Comparison of ENCODE assay signal across 9 cellular contexts in genomic region chr11:83284501-83285051, GRCh38. TPM values are rescaled to one million over a fixed set of nuclear protein-coding genes. Genes with fewer than 3 reads are reported as not detected.
DNase-seq lines count a peak whose midpoint lies in the region; ATAC-seq, FAIRE-seq and TF ChIP-seq lines count a peak whose summit lies in the region.
"Had no signal": no experiment of that assay in that cellular context is flagged by ENCODE, and none has a peak within 500 bp of the region (broad histone marks: within the 10 kb centered on the region; RNA-seq: fewer than 3 reads in every experiment).

No MANE protein-coding gene starts in this region.

- H3K27ac ChIP-seq in K562 (ENCODE audit: extremely low read depth, low read depth, low read length) = peak overlapping the region; percentile 99; the same call in 2 of the 3 replicates
- peak overlapping the region; percentile 99 for H3K27ac ChIP-seq in mucosa of rectum (ENCODE audit: low read depth in 2 of 2, low read length in 2 of 2)

- H2AFZ ChIP-seq in K562 (ENCODE audit: low read depth, low read length) = no peak overlapping the region

- H3K9me1 ChIP-seq in K562 (ENCODE audit: control insufficient read depth, insufficient read depth, low read length) = no peaks in the 10 kb centered on the region

- H3K4me1 ChIP-seq in K562 (replicated peaks in 1 of 2; ENCODE audit: control insufficient read depth in 2 of 2, insufficient read depth in 2 of 2, low read length in 2 of 2) = peaks cover 6 to 11% of the 10 kb centered on the region in 2 experiments; a peak in 4 of 5 replicates
- H3K4me1 ChIP-seq in mucosa of rectum (ENCODE audit: control insufficient read depth in 2 of 2, insufficient read depth in 2 of 2, low read length in 2 of 2) = peaks cover 3 to 20% of the 10 kb centered on the region in 2 donors

- no peak for TF ChIP-seq EP300 in K562 (IDR thresholded peaks at IDR 0.05; ENCODE audit: low read length)

- no peaks in the 10 kb centered on the region for H3K27me3 ChIP-seq in K562 (ENCODE audit: control insufficient read depth in 2 of 2, insufficient read depth in 2 of 2, low read length in 2 of 2)
- no peaks in the 10 kb centered on the region for H3K27me3 ChIP-seq in mucosa of rectum (ENCODE audit: control insufficient read depth in 2 of 2, insufficient read depth in 2 of 2, low read length in 2 of 2)

- TF ChIP-seq POLR2A in K562 (conservative IDR thresholded peaks at IDR 0.05) = no peak

- H3K9ac ChIP-seq in K562 (ENCODE audit: insufficient read depth in 1 of 2, low read depth in 2 of 2, low read length in 2 of 2) = peak overlapping the region in 1 of 2 experiments; percentile 98; a peak in 2 of 4 replicates
- peak overlapping the region; percentile 99 for H3K9ac ChIP-seq in mucosa of rectum (ENCODE audit: low read depth in 1 of 2, low read length in 2 of 2)

- H3K79me2 ChIP-seq in K562 (ENCODE audit: control insufficient read depth, insufficient read depth, low read length) = peaks cover 29% of the 10 kb centered on the region

- no peaks in the 10 kb centered on the region for H3K9me3 ChIP-seq in K562 (replicated peaks; ENCODE audit: control insufficient read depth, insufficient read depth, low read depth, low read length)
- no peaks in the 10 kb centered on the region for H3K9me3 ChIP-seq in mucosa of rectum (ENCODE audit: control insufficient read depth in 2 of 2, low read length in 2 of 2)
- H3K9me3 ChIP-seq: mucosa of descending colon had no signal

- no TSS peak for BruUV-seq in K562 (replicated peaks; lab: Mats Ljungman, UMichigan)

- H3K4me3 ChIP-seq in AG09309 (ENCODE audit: control insufficient read depth, low read depth, low read length) = peak overlapping the region; percentile 98
- H3K4me3 ChIP-seq in Jurkat, Clone E6-1 (ENCODE audit: low read length) = peak overlapping the region; percentile 90
- peak overlapping the region; percentile 76 for H3K4me3 ChIP-seq in K562
- peak overlapping the region; percentile 96 to 99 for H3K4me3 ChIP-seq in mucosa of rectum (ENCODE audit: low read length in 2 of 2)

- peaks cover 12% of the 10 kb centered on the region; the same call in 2 of the 3 replicates for H3K36me3 ChIP-seq in K562 (ENCODE audit: control insufficient read depth, insufficient read depth, low read length)
- peaks cover 0 to 3% of the 10 kb centered on the region in 2 donors for H3K36me3 ChIP-seq in mucosa of rectum (ENCODE audit: control insufficient read depth in 2 of 2, insufficient read depth in 2 of 2, low read length in 2 of 2)

- no peaks in the 10 kb centered on the region for H4K20me1 ChIP-seq in K562 (replicated peaks; ENCODE audit: control insufficient read depth, insufficient read depth, low read length)

- DNase-seq in AG09309 (ENCODE audit: low read depth) (no peak), K562 (ENCODE audit: extremely low read depth in 1 of 4, low spot score in 3 of 4) (no peak), anterior cingulate cortex (lab: John Stamatoyannopoulos, UW) (no peak), NCI-H1694 (lab: John Stamatoyannopoulos, UW) (no peak)
- DNase-seq in Jurkat, Clone E6-1 (ENCODE audit: low read depth, low spot score) = no peak

- in situ Hi-C loops in K562 (cut with MboI) = no loop called here

- TF ChIP-seq CTCF in AG09309 (IDR thresholded peaks at IDR 0.05; ENCODE audit: control insufficient read depth, insufficient read depth, low read depth, low read length, missing control alignments) (no peak), K562 (IDR thresholded peaks at IDR 0.05 in 2 of 3, conservative IDR thresholded peaks at IDR 0.05 in 1 of 3; ENCODE audit: insufficient read depth in 2 of 3, low read depth in 1 of 3, low read length in 3 of 3) (no peak)

- ATAC-seq in K562 (no peak), GM18907 (IDR thresholded peaks at IDR 0.05; ENCODE audit: unreplicated experiment) (no peak), GM21529 (IDR thresholded peaks at IDR 0.05; ENCODE audit: unreplicated experiment) (no peak)

- peak overlapping the region; percentile 95 for H3K4me2 ChIP-seq in K562 (ENCODE audit: insufficient read depth, low read length)

- POLR2A ChIA-PET in K562 (lab: Yijun Ruan, JAX) = interaction anchor here (1.2 kb wide), 1 partner anchor 8 kb away, joined by 3 read pairs; no protein-coding TSS in a partner anchor

- TF ChIP-seq RAD21 in K562 (CRISPR knock-in tag; conservative IDR thresholded peaks at IDR 0.05 in 1 of 2, IDR thresholded peaks at IDR 0.05 in 1 of 2) = no peak

- CTCF ChIA-PET in K562 (lab: Yijun Ruan, JAX; ENCODE audit: low intra/inter-chr PET ratio) = no interaction called here

- intact Hi-C loops in K562 (cut with micrococcal nuclease) = loop anchor here (2.0 kb wide), 1 partner anchor 384 kb away; the partner anchor contains the start of genes DDIAS and PRCP

- no peak for FAIRE-seq in K562 (lab: Jason Lieb, UNC)

TF ChIP-seq in K562, 482 proteins besides CTCF, POLR2A, EP300 and RAD21:
- TF ChIP-seq ZNF639 (CRISPR knock-in tag; conservative IDR thresholded peaks at IDR 0.05 in 1 of 2, IDR thresholded peaks at IDR 0.05 in 1 of 2) (no peak), ZNF197 (CRISPR knock-in tag; IDR thresholded peaks at IDR 0.05; ENCODE audit: low read depth) (no peak), TARDBP (IDR thresholded peaks at IDR 0.05) (no peak), MTA3 (IDR thresholded peaks at IDR 0.05; ENCODE audit: borderline replicate concordance) (no peak), RAD51 (IDR thresholded peaks at IDR 0.05; ENCODE audit: borderline replicate concordance, low read depth) (no peak), MAFG (tag; conservative IDR thresholded peaks at IDR 0.05) (no peak), NUFIP1 (IDR thresholded peaks at IDR 0.05; ENCODE audit: partially characterized antibody) (no peak), POLR2H (tag; IDR thresholded peaks at IDR 0.05; ENCODE audit: low read depth) (no peak), LARP7 (IDR thresholded peaks at IDR 0.05) (no peak), CEBPG (CRISPR knock-in tag; IDR thresholded peaks at IDR 0.05) (no peak), CEBPG (tag; conservative IDR thresholded peaks at IDR 0.05 in 1 of 2, IDR thresholded peaks at IDR 0.05 in 1 of 2) (no peak)

RNA-seq across cellular contexts. Expression of gene CCDC90B, which starts 1.6 kb away (rescaled TPM):
- 78.3 TPM for polyA plus RNA-seq in Jurkat, Clone E6-1 (2012; ENCODE audit: insufficient read depth, insufficient read length)
- total RNA-seq in K562 (2011; cell fraction: chromatin; rRNA removed; ENCODE audit: low replicate concordance) = 17.5 and 35.0 TPM in 2 replicates
- 17.8 and 19.7 TPM in 2 replicates for total RNA-seq in K562 (2011; cell fraction: nucleolus; rRNA removed)
- total RNA-seq in K562 (2011; cell fraction: nucleoplasm; rRNA removed) = 24.1 and 28.1 TPM in 2 replicates
- total RNA-seq in K562 (2014; rRNA removed) (38.1 and 42.6 TPM in 2 replicates), K562 (2014; rRNA removed; fragmentation: Illumina TruSeq; extraction: Trizol) (51.8 and 54.6 TPM in 2 replicates), K562 (2015; rRNA removed; fragmentation: Illumina TruSeq; extraction: Trizol) (51.7 and 58.6 TPM in 2 replicates), K562 (2021) (26.6 and 31.1 TPM in 2 replicates)
- polyA plus RNA-seq in K562 (2011; rRNA removed) (30.3 and 37.9 TPM in 2 replicates), K562 (2014; fragmentation: Illumina TruSeq; extraction: Trizol) (44.8 and 50.5 TPM in 2 replicates), K562 (2014; fragmentation: Nextera tagmentation; extraction: Ambion mirVana) (10 to 100 TPM; 60.6 to 63.6 TPM), K562 (2014; rRNA removed) (41.5 and 57.0 TPM in 2 replicates)
- 13.7 and 18.2 TPM in 2 replicates for polyA plus RNA-seq in K562 (2011; cell fraction: cytosol; rRNA removed)
- 16.9 and 21.4 TPM in 2 replicates for polyA plus RNA-seq in K562 (2011; cell fraction: nucleus; rRNA removed)
- 37.4 and 46.9 TPM in 2 replicates for polyA plus RNA-seq in K562 (2012)
- 36.2 and 39.7 TPM in 2 replicates for polyA minus RNA-seq in K562 (2011; rRNA and poly(A)+ RNA removed)
- polyA minus RNA-seq in K562 (2011; cell fraction: cytosol; rRNA and poly(A)+ RNA removed) = 13.9 and 14.4 TPM in 2 replicates
- 30.0 and 37.3 TPM in 2 replicates for polyA minus RNA-seq in K562 (2011; cell fraction: nucleus; rRNA and poly(A)+ RNA removed)
